15 cellular contexts compared by ENCODE assay signal in genomic region chr11:124968197-124968596, GRCh38. TPM values are rescaled to one million over a fixed set of nuclear protein-coding genes. Genes with fewer than 3 reads are reported as not detected.
"Had no signal": no experiment of that assay in that cellular context is flagged by ENCODE, and none has a peak within 500 bp of the region (broad histone marks: within the 10 kb centered on the region; RNA-seq: fewer than 3 reads in every experiment).

No MANE protein-coding gene starts in this region.

RNA-seq across cellular contexts. Expression of gene HEPACAM, which starts 32.4 kb away (rescaled TPM):
- total RNA-seq: activated B cell treated with CpG ODN at 0.5 μM for 24 hours; activated CD4-positive, alpha-beta memory T cell treated with anti-CD3 and anti-CD28 coated beads for 36 hours; activated CD4-positive, alpha-beta memory T cell treated with anti-CD3 and anti-CD28 coated beads, Interleukin-2, amount 10 ng/mL, durations not matched to agents 7 days and 5 days; activated CD4-positive, alpha-beta T cell treated with anti-CD3 and anti-CD28 coated beads for 36 hours; activated CD4-positive, alpha-beta T cell treated with anti-CD3 and anti-CD28 coated beads, Interleukin-2, amount 10 ng/mL, durations not matched to agents 24 days and 14 days; activated CD4-positive, alpha-beta T cell treated with anti-CD3 and anti-CD28 coated beads, Interleukin-2, amount 10 ng/mL, durations not matched to agents 7 days and 5 days; activated CD8-positive, alpha-beta memory T cell treated with anti-CD3 and anti-CD28 coated beads for 36 hours; activated CD8-positive, alpha-beta memory T cell treated with anti-CD3 and anti-CD28 coated beads, Interleukin-2, amount 10 ng/mL, durations not matched to agents 7 days and 5 days; activated CD8-positive, alpha-beta T cell treated with anti-CD3 and anti-CD28 coated beads, Interleukin-2, amount 10 ng/mL, durations not matched to agents 7 days and 5 days; T-cell; T-helper 1 cell treated with Interleukin-12 subunit alpha and Interleukin-12 subunit beta and Interleukin-4 antibody, amounts not matched to agents 30 ng/mL and 1 ng/mL, for 36 hours; T-helper 17 cell; T-helper 2 cell treated with Interferon-gamma antibody and Interleukin-4, amounts not matched to agents 100 ng/mL and 5 ng/mL, for 36 hours; WTC11 had no signal

RNA-seq across cellular contexts. Expression of gene HEPN1, which starts 49.1 kb away (rescaled TPM):
- total RNA-seq: activated B cell treated with CpG ODN at 0.5 μM for 24 hours; activated CD4-positive, alpha-beta memory T cell treated with anti-CD3 and anti-CD28 coated beads for 36 hours; activated CD4-positive, alpha-beta memory T cell treated with anti-CD3 and anti-CD28 coated beads, Interleukin-2, amount 10 ng/mL, durations not matched to agents 7 days and 5 days; activated CD4-positive, alpha-beta T cell treated with anti-CD3 and anti-CD28 coated beads for 36 hours; activated CD4-positive, alpha-beta T cell treated with anti-CD3 and anti-CD28 coated beads, Interleukin-2, amount 10 ng/mL, durations not matched to agents 24 days and 14 days; activated CD4-positive, alpha-beta T cell treated with anti-CD3 and anti-CD28 coated beads, Interleukin-2, amount 10 ng/mL, durations not matched to agents 7 days and 5 days; activated CD8-positive, alpha-beta memory T cell treated with anti-CD3 and anti-CD28 coated beads for 36 hours; activated CD8-positive, alpha-beta memory T cell treated with anti-CD3 and anti-CD28 coated beads, Interleukin-2, amount 10 ng/mL, durations not matched to agents 7 days and 5 days; activated CD8-positive, alpha-beta T cell treated with anti-CD3 and anti-CD28 coated beads for 36 hours; activated CD8-positive, alpha-beta T cell treated with anti-CD3 and anti-CD28 coated beads, Interleukin-2, amount 10 ng/mL, durations not matched to agents 7 days and 5 days; T-cell; T-helper 1 cell treated with Interleukin-12 subunit alpha and Interleukin-12 subunit beta and Interleukin-4 antibody, amounts not matched to agents 30 ng/mL and 1 ng/mL, for 36 hours; T-helper 17 cell; T-helper 2 cell treated with Interferon-gamma antibody and Interleukin-4, amounts not matched to agents 100 ng/mL and 5 ng/mL, for 36 hours; WTC11 had no signal
